14 cellular contexts compared by ENCODE assay signal in the genomic region with DNA sequence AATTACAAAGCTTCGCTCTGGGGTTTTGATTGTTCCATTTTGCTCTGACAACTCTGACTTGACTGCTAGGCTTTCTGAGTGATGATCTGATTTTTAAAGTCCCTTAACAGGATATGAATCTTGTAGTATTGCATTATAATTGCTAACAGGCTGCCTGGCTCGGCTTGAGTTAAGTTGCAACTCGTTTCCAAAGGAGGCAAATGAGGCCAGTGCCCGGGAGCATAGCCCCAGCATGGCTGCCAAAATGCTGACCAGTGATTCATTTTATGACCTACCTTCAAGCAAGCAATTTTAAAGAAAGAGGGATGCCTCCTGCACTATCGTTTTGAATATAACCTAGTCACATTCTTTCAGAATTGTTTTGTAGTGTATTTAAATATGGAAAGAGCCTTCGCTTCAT.
A peak's percentile ranks its signal among the peaks of the same experiment; 100 is the strongest.
DNase-seq lines count a peak whose midpoint lies in the region; ATAC-seq and TF ChIP-seq lines count a peak whose summit lies in the region.
"Had no signal": no experiment of that assay in that cellular context is flagged by ENCODE, and none has a peak within 500 bp of the region (broad histone marks: within the 10 kb centered on the region; RNA-seq: fewer than 3 reads in every experiment).

No MANE protein-coding gene starts in this region.

- no peaks in the 10 kb centered on the region for H3K9me3 Mint-ChIP-seq in CD4-positive, alpha-beta T cell
- H3K9me3 Mint-ChIP-seq in T-helper 2 cell treated with Interferon-gamma antibody and Interleukin-4, amounts not matched to agents 5 μg/mL and 100 μg/mL, for 36 hours = no peaks in the 10 kb centered on the region
- H3K9me3 Mint-ChIP-seq: activated naive CD4-positive, alpha-beta T cell treated with anti-CD3 and anti-CD28 coated beads for 36 hours had no signal

- peak overlapping the region in 1 of 4 donors; percentile 31 for H3K27ac ChIP-seq in body of pancreas
- peak overlapping the region; percentile 39 to 76 for H3K27ac ChIP-seq in left lung
- H3K27ac ChIP-seq in skin epidermis = peak overlapping the region in 18 of 21 experiments; percentile 18 to 87 (median 67)
- no peak overlapping the region for H3K27ac ChIP-seq in CD4-positive, alpha-beta T cell (ENCODE audit: low read depth, low read length)
- H3K27ac ChIP-seq: C4-2B had no signal

- H3K27me3 Mint-ChIP-seq in CD4-positive, alpha-beta T cell = peaks cover 15% of the 10 kb centered on the region
- peaks cover 4% of the 10 kb centered on the region for H3K27me3 Mint-ChIP-seq in T-helper 2 cell treated with Interferon-gamma antibody and Interleukin-4, amounts not matched to agents 5 μg/mL and 100 μg/mL, for 36 hours (ENCODE audit: low read depth)

- H3K4me1 Mint-ChIP-seq in CD4-positive, alpha-beta T cell (ENCODE audit: low read depth) = no peaks in the 10 kb centered on the region
- no peaks in the 10 kb centered on the region for H3K4me1 Mint-ChIP-seq in T-helper 2 cell treated with Interferon-gamma antibody and Interleukin-4, amounts not matched to agents 5 μg/mL and 100 μg/mL, for 36 hours (ENCODE audit: low read depth)

- no peaks in the 10 kb centered on the region for H3K36me3 Mint-ChIP-seq in CD4-positive, alpha-beta T cell (ENCODE audit: low read depth)
- H3K36me3 Mint-ChIP-seq in T-helper 2 cell treated with Interferon-gamma antibody and Interleukin-4, amounts not matched to agents 5 μg/mL and 100 μg/mL, for 36 hours (ENCODE audit: low read depth) = no peaks in the 10 kb centered on the region

- TF ChIP-seq CTCF in BJ (IDR thresholded peaks at IDR 0.05; ENCODE audit: insufficient read depth, low read depth, low read length) (no peak), body of pancreas (IDR thresholded peaks at IDR 0.05) (no peak), left lung (IDR thresholded peaks at IDR 0.05) (no peak)
- no peak for TF ChIP-seq CTCF in CD4-positive, alpha-beta T cell (IDR thresholded peaks at IDR 0.05)

- no peak overlapping the region for H3K4me3 ChIP-seq in BJ (ENCODE audit: low read depth, low read length)
- no peak overlapping the region for H3K4me3 ChIP-seq in body of pancreas
- H3K4me3 ChIP-seq in left lung = no peak overlapping the region
- no peak overlapping the region for H3K4me3 ChIP-seq in skin epidermis

- H3K27ac Mint-ChIP-seq in CD4-positive, alpha-beta T cell = no peak overlapping the region
- no peak overlapping the region for H3K27ac Mint-ChIP-seq in T-helper 2 cell treated with Interferon-gamma antibody and Interleukin-4, amounts not matched to agents 5 μg/mL and 100 μg/mL, for 36 hours
- H3K27ac Mint-ChIP-seq: activated naive CD4-positive, alpha-beta T cell treated with anti-CD3 and anti-CD28 coated beads for 36 hours had no signal

- H3K27me3 ChIP-seq in BJ (ENCODE audit: control insufficient read depth, insufficient read depth, low read length) (no peaks in the 10 kb centered on the region), body of pancreas (no peaks in the 10 kb centered on the region), left lung (peaks cover 0 to 6% of the 10 kb centered on the region in 2 donors)
- no peaks in the 10 kb centered on the region for H3K27me3 ChIP-seq in CD4-positive, alpha-beta T cell (ENCODE audit: control insufficient read depth, insufficient read depth, low read length)

- no peaks in the 10 kb centered on the region for H3K36me3 ChIP-seq in BJ (ENCODE audit: control insufficient read depth, insufficient read depth, low read length)
- H3K36me3 ChIP-seq in body of pancreas (replicated peaks in 1 of 2; ENCODE audit: insufficient read depth in 1 of 2, low read depth in 2 of 2) = no peaks in the 10 kb centered on the region
- no peaks in the 10 kb centered on the region for H3K36me3 ChIP-seq in left lung

- WGBS in body of pancreas, 2 donors = 51 to 57% methylated on average over 6 of the region's 6 CpGs

- H3K9me3 ChIP-seq in body of pancreas (no peaks in the 10 kb centered on the region), left lung (no peaks in the 10 kb centered on the region)
- H3K9me3 ChIP-seq in CD4-positive, alpha-beta T cell (ENCODE audit: control insufficient read depth, low read length) = no peaks in the 10 kb centered on the region

- H3K4me3 Mint-ChIP-seq in CD4-positive, alpha-beta T cell = no peak overlapping the region
- no peak overlapping the region for H3K4me3 Mint-ChIP-seq in T-helper 2 cell treated with Interferon-gamma antibody and Interleukin-4, amounts not matched to agents 5 μg/mL and 100 μg/mL, for 36 hours
- H3K4me3 Mint-ChIP-seq: activated naive CD4-positive, alpha-beta T cell treated with anti-CD3 and anti-CD28 coated beads for 36 hours had no signal

- CTCF ChIA-PET in BJ (lab: Yijun Ruan, JAX) = interaction anchor here (0.7 to 1.5 kb wide), 5 partner anchors 21 to 157 kb away, joined by 3 read pairs; no protein-coding TSS in a partner anchor
- CTCF ChIA-PET in CD4-positive, alpha-beta T cell (lab: Charles Lee) = no interaction called here

- no peaks in the 10 kb centered on the region for H3K4me1 ChIP-seq in body of pancreas
- H3K4me1 ChIP-seq in left lung = peaks cover 6 to 11% of the 10 kb centered on the region in 2 donors

- TF ChIP-seq POLR2A in body of pancreas (IDR thresholded peaks at IDR 0.05) = no peak

- POLR2A ChIA-PET in BJ (lab: Charles Lee) = interaction anchor here (0.5 to 1.2 kb wide), 2 partner anchors 24 to 36 kb away, joined by 3 read pairs; no protein-coding TSS in a partner anchor
- POLR2A ChIA-PET in CD4-positive, alpha-beta T cell (lab: Charles Lee) = no interaction called here

- intact Hi-C loops in body of pancreas (cut with DNase I) (no loop called here), left lung (cut with DNase I) (no loop called here)
- intact Hi-C loops in CD4-positive, alpha-beta T cell (cut with DNase I, micrococcal nuclease) = no loop called here

- ATAC-seq in body of pancreas (peak; percentile 48), left lung (peak; percentile 37), GM21825 (IDR thresholded peaks at IDR 0.05; ENCODE audit: unreplicated experiment) (no peak)
- ATAC-seq in CD4-positive, alpha-beta T cell (ENCODE audit: poor library complexity) = no peak

- DNase-seq in BJ (ENCODE audit: low read depth) (peak; percentile 94), body of pancreas (peak in 2 of 4 donors; percentile 37 to 47), left lung (no peak)
- no peak for DNase-seq in CD4-positive, alpha-beta T cell
- DNase-seq in effector CD8-positive, alpha-beta T cell (lab: John Stamatoyannopoulos, UW) = no peak
- DNase-seq in T-helper 2 cell treated with Interferon-gamma antibody and Interleukin-4, amounts not matched to agents 5 μg/mL and 100 μg/mL, for 36 hours (ENCODE audit: low spot score) = no peak
- DNase-seq: activated CD4-positive, alpha-beta T cell treated with anti-CD3 and anti-CD28 coated beads, Interleukin-2, amount 50 U/mL, for 4 hours; activated naive CD4-positive, alpha-beta T cell treated with anti-CD3 and anti-CD28 coated beads for 36 hours; NCI-H1092; NCI-H748 treated with DMSO at 0.1 percent for 48 hours; SW 1271 had no signal

Comparison
In these comparisons a context has a peak if more than half of its experiments do, and no peak if none do; other contexts are left out.
1. ATAC-seq: peak in body of pancreas (single experiment) and left lung (single experiment); none in CD4-positive, alpha-beta T cell (single experiment) and GM21825 (single experiment).